In the genomic region with DNA sequence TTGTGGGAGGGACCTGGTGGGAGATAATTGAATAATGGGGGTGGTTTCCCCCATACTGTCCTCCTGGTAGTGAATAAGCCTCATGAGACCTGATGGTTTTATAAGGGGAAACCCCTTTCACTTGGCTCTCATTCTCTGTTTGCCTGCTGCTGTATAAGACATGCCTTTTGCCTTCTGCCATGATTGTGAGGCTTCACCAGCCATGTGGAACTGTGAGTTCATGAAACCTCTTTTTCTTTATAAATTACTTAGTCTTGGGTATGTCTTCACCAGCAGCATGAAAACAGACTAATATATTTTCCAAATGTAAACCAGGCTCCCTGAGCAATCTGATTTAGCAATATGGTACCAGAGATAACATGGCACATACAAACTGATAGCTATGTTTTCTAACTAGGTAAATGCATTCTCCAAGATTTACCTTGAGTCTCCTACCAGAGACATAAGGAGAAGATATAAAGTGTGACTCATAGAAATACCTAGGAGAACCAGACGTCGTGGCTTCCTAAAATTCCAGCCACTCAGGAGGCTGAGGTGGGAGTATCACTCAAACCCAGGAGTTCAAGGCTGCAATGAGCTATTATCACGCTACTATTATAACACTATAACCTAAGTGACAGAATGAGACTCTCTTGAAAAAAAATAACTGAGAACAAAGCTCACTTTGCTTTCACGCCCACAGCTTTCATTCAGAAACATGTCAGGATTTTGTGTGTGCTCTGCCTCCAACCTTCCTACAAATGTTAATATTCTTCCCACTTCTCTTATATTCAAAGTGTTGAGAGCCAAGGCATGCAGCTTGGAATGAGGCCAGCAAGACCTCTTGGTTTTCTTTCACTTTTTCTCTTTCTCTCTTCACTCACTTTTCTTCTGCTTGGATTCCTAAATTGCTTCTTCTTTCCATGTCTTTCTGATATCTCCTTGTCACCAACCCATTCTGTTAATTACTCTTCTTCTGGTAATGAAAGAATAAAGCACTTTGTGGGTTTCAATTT, we compare ENCODE assay signal across 25 cellular contexts.
A peak's percentile ranks its signal among the peaks of the same experiment; 100 is the strongest.
DNase-seq lines count a peak whose midpoint lies in the region; ATAC-seq and TF ChIP-seq lines count a peak whose summit lies in the region.
"Had no signal": no experiment of that assay in that cellular context is flagged by ENCODE, and none has a peak within 500 bp of the region (broad histone marks: within the 10 kb centered on the region; RNA-seq: fewer than 3 reads in every experiment).

No MANE protein-coding gene starts in this region.

- H2AFZ ChIP-seq in mammary epithelial cell (ENCODE audit: low read depth, low read length) (peak overlapping the region; percentile 46), hepatocyte (no peak overlapping the region)

- H3K36me3 ChIP-seq in mammary epithelial cell (ENCODE audit: insufficient read depth, low read length) (no peaks in the 10 kb centered on the region), upper lobe of left lung (no peaks in the 10 kb centered on the region), MG63 (no peaks in the 10 kb centered on the region), hepatocyte (replicated peaks; ENCODE audit: insufficient read depth, low read depth) (no peaks in the 10 kb centered on the region)
- H3K36me3 ChIP-seq: Peyer's patch had no signal

- ATAC-seq in upper lobe of left lung (ENCODE audit: low FRiP score in 2 of 2) (no peak), HG02870 (IDR thresholded peaks at IDR 0.05; ENCODE audit: unreplicated experiment) (no peak)
- ATAC-seq: HepG2, Right ventricle myocardium inferior had no signal

- no peaks in the 10 kb centered on the region for H3K9me3 ChIP-seq in mammary epithelial cell (replicated peaks; ENCODE audit: insufficient read depth, low read length)
- no peaks in the 10 kb centered on the region for H3K9me3 ChIP-seq in upper lobe of left lung
- H3K9me3 ChIP-seq in MG63: 0 out of 2 replicates have a peak, but pooled peaks cover 2% of the 10 kb centered on the region
- H3K9me3 ChIP-seq in hepatocyte (ENCODE audit: low read depth): no peaks in the 10 kb centered on the region
- H3K9me3 ChIP-seq: Peyer's patch had no signal

- H3K27ac ChIP-seq in mammary epithelial cell (ENCODE audit: insufficient read depth, low read depth, low read length) (no peak overlapping the region), upper lobe of left lung (no peak overlapping the region), hepatocyte (no peak overlapping the region)
- H3K27ac ChIP-seq: HL-60, Peyer's patch had no signal

- DNase-seq in mammary epithelial cell: no peak
- no peak for DNase-seq in MCF 10A (ENCODE audit: unreplicated experiment)
- peak; percentile 28 for DNase-seq in amniotic epithelial cell (ENCODE audit: low read depth)
- peak; percentile 27 for DNase-seq in fibroblast of the aortic adventitia (ENCODE audit: low read depth)
- no peak for DNase-seq in upper lobe of left lung
- no peak for DNase-seq in MG63
- DNase-seq in hepatocyte (ENCODE audit: low spot score): no peak
- DNase-seq: 8988T, AML-193, EL, GF-D8, H7, HFFc6, KG1, NCI-H1105 treated with DMSO at 0.1 percent for 48 hours, NCI-H2029 treated with DMSO at 0.1 percent for 48 hours, NCI-H345, NCI-H524, NCI-H774, Peyer's patch had no signal

- no peak overlapping the region for H3K4me3 Mint-ChIP-seq in MCF 10A (ENCODE audit: unreplicated experiment)
- H3K4me3 Mint-ChIP-seq: CD14-positive monocyte, HFFc6 had no signal

- CTCF ChIA-PET in mammary epithelial cell (lab: Charles Lee; ENCODE audit: low non-redundant PET) (no interaction called here), MCF 10A (lab: Yijun Ruan, JAX) (interaction anchor here (0.5 to 1.4 kb wide), 3 partner anchors 18 to 1210 kb away, joined by 3 to 4 read pairs (median 3); no protein-coding TSS in a partner anchor)

- H3K4me1 ChIP-seq in mammary epithelial cell (ENCODE audit: insufficient read depth, low read length) (peaks cover 7% of the 10 kb centered on the region), upper lobe of left lung (no peaks in the 10 kb centered on the region), hepatocyte (ENCODE audit: insufficient read depth) (no peaks in the 10 kb centered on the region)
- H3K4me1 ChIP-seq: Peyer's patch had no signal

- no peak overlapping the region for H3K4me3 ChIP-seq in mammary epithelial cell (replicated peaks in 1 of 3; ENCODE audit: insufficient read depth in 1 of 3, low read depth in 2 of 3, low read length in 3 of 3)
- H3K4me3 ChIP-seq in fibroblast of the aortic adventitia (ENCODE audit: low read depth, low read length): no peak overlapping the region
- no peak overlapping the region for H3K4me3 ChIP-seq in upper lobe of left lung
- no peak overlapping the region for H3K4me3 ChIP-seq in MG63
- no peak overlapping the region for H3K4me3 ChIP-seq in hepatocyte
- H3K4me3 ChIP-seq: Peyer's patch had no signal

- H3K36me3 Mint-ChIP-seq in MCF 10A (ENCODE audit: insufficient read depth, unreplicated experiment): no peaks in the 10 kb centered on the region
- H3K36me3 Mint-ChIP-seq: CD14-positive monocyte had no signal

- no TSS peak for BruUV-seq in mammary epithelial cell (replicated peaks; lab: Mats Ljungman, UMichigan)
- BruUV-seq in MCF 10A (replicated peaks; lab: Mats Ljungman, UMichigan): no TSS peak

- intact Hi-C loops in mammary epithelial cell (cut with micrococcal nuclease): no loop called here
- intact Hi-C loops in MCF 10A (cut with micrococcal nuclease): no loop called here

- 23% methylated on average over 4 of the region's 4 CpGs for WGBS in mammary epithelial cell (ENCODE audit: low coverage, missing lambda C conversion rate)
- whole genome bisulfite sequencing in upper lobe of left lung, 2 donors: 78 to 87% methylated on average over 4 of the region's 4 CpGs
- 77% methylated on average over 4 of the region's 4 CpGs for WGBS in hepatocyte (ENCODE audit: low lambda C conversion rate, missing lambda C conversion rate)

- H3K4me1 Mint-ChIP-seq in MCF 10A (ENCODE audit: insufficient read depth, unreplicated experiment): peaks cover 6% of the 10 kb centered on the region
- H3K4me1 Mint-ChIP-seq: CD14-positive monocyte had no signal

- H3K79me2 ChIP-seq in mammary epithelial cell (ENCODE audit: insufficient read depth, low read length) (no peaks in the 10 kb centered on the region), hepatocyte (no peaks in the 10 kb centered on the region)

- H3K27me3 ChIP-seq in mammary epithelial cell (ENCODE audit: insufficient read depth, low read length) (no peaks in the 10 kb centered on the region), upper lobe of left lung (no peaks in the 10 kb centered on the region), MG63 (no peaks in the 10 kb centered on the region), hepatocyte (no peaks in the 10 kb centered on the region)
- H3K27me3 ChIP-seq: Peyer's patch had no signal

- H3K9ac ChIP-seq in mammary epithelial cell (ENCODE audit: insufficient read depth, low read length): no peak overlapping the region

- H3K4me2 ChIP-seq in mammary epithelial cell (ENCODE audit: insufficient read depth, low read depth, low read length): no peak overlapping the region
- no peak overlapping the region for H3K4me2 ChIP-seq in hepatocyte

- no peak for TF ChIP-seq CTCF in mammary epithelial cell (conservative IDR thresholded peaks at IDR 0.05 in 1 of 2, IDR thresholded peaks at IDR 0.05 in 1 of 2; ENCODE audit: extremely low read depth in 1 of 2, insufficient read depth in 1 of 2, low read depth in 1 of 2, low read length in 2 of 2)
- TF ChIP-seq CTCF in MCF 10A (IDR thresholded peaks at IDR 0.05; ENCODE audit: unreplicated experiment): no peak
- no peak for TF ChIP-seq CTCF in fibroblast of the aortic adventitia (IDR thresholded peaks at IDR 0.05; ENCODE audit: insufficient read depth, low read length)
- no peak for TF ChIP-seq CTCF in upper lobe of left lung (IDR thresholded peaks at IDR 0.05)
- TF ChIP-seq CTCF in hepatocyte (IDR thresholded peaks at IDR 0.05; ENCODE audit: poor library complexity): no peak

- POLR2A ChIA-PET in MCF 10A (lab: Yijun Ruan, JAX): interaction anchor here (0.5 kb wide), 1 partner anchor 56 kb away, joined by 4 read pairs; no protein-coding TSS in a partner anchor

- dilution Hi-C loops in mammary epithelial cell (cut with HindIII; ENCODE audit: low sequenced_read_pairs): no loop called here

- no peaks in the 10 kb centered on the region for H3K9me3 Mint-ChIP-seq in MCF 10A (ENCODE audit: unreplicated experiment)

- H3K27ac Mint-ChIP-seq in MCF 10A (ENCODE audit: low read depth, unreplicated experiment): no peak overlapping the region
- H3K27ac Mint-ChIP-seq: CD14-positive monocyte, HFFc6 had no signal

- TF ChIP-seq POLR2A in upper lobe of left lung (IDR thresholded peaks at IDR 0.05): no peak

- H3K9me2 ChIP-seq in hepatocyte (replicated peaks; ENCODE audit: insufficient read depth): no peaks in the 10 kb centered on the region

- in situ Hi-C loops in mammary epithelial cell (cut with MboI; ENCODE audit: low sequenced_read_pairs in 2 of 2): no loop called here

- TF ChIP-seq EP300 in upper lobe of left lung (IDR thresholded peaks at IDR 0.05): no peak

- no peaks in the 10 kb centered on the region for H3K27me3 Mint-ChIP-seq in MCF 10A (ENCODE audit: insufficient read depth, unreplicated experiment)

- H4K20me1 ChIP-seq in mammary epithelial cell (ENCODE audit: insufficient read depth, low read length): no peaks in the 10 kb centered on the region
- no peaks in the 10 kb centered on the region for H4K20me1 ChIP-seq in hepatocyte (ENCODE audit: insufficient read depth, poor library complexity, severe bottlenecking)

Comparison
In these comparisons a context has a peak if more than half of its experiments do, and no peak if none do; other contexts are left out.
1. DNase-seq: peak in amniotic epithelial cell (single experiment) and fibroblast of the aortic adventitia (single experiment); none in mammary epithelial cell (single experiment), MCF 10A (single experiment), upper lobe of left lung (0 of 2), MG63 (single experiment) and hepatocyte (single experiment).